ENCODE assay signal across 16 cellular contexts in the genomic region with DNA sequence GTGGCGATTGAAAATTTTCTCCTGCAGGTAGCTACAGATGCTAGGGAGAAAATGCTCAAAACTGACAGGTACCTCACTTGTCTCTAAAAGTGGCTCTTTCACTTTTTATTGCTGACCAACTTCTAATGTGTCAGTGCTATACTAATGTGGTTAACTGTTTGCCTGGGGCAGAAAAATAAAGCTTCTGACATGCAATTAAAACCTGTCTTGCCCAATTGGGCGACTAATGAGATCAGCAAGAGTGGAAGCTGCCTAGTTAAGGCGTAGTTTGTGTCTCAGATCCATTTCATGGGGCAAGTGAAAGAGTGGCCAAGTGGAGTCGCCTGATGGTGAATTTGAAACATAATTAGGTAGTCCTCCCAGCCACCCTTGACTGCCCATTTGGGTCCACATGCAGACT.
DNase-seq lines count a peak whose midpoint lies in the region; ATAC-seq, FAIRE-seq and TF ChIP-seq lines count a peak whose summit lies in the region.
"Had no signal": no experiment of that assay in that cellular context is flagged by ENCODE, and none has a peak within 500 bp of the region (broad histone marks: within the 10 kb centered on the region; RNA-seq: fewer than 3 reads in every experiment).

No MANE protein-coding gene starts in this region.

- in situ Hi-C loops in Caki2 (cut with HindIII; ENCODE audit: low pct_unique_long_range_greater_than_20kb, low sequenced_read_pairs), result no loop called here

- no peaks in the 10 kb centered on the region for H3K27me3 ChIP-seq in bronchial epithelial cell (ENCODE audit: control insufficient read depth, insufficient read depth, low read length)
- H3K27me3 ChIP-seq: BLaER1 had no signal

- no peak overlapping the region for H3K4me3 ChIP-seq in bronchial epithelial cell (ENCODE audit: low read depth, low read length)
- H3K4me3 ChIP-seq: BLaER1 had no signal

- no peak for TF ChIP-seq CTCF in bronchial epithelial cell (IDR thresholded peaks at IDR 0.05; ENCODE audit: insufficient read depth, low read length, severe bottlenecking)

- FAIRE-seq in bronchial epithelial cell (lab: Jason Lieb, UNC), result no peak

- DNase-seq in Caki2 (ENCODE audit: low read depth) (peak; percentile 28), M059J (ENCODE audit: low read depth) (peak; percentile 80), bronchial epithelial cell (ENCODE audit: low read depth) (peak; percentile 48), renal cortical epithelial cell (ENCODE audit: low read depth) (peak; percentile 39), SKM-1 (lab: John Stamatoyannopoulos, UW; ENCODE audit: unreplicated experiment) (no peak)
- DNase-seq: 8988T; Calu3; CD4-positive, alpha-beta memory T cell; DMS79 treated with DMSO at 0.1 percent for 48 hours; GF-D8; GOT3; H7 had no signal

- no peak for ATAC-seq in GM21737 (IDR thresholded peaks at IDR 0.05; ENCODE audit: unreplicated experiment)
- ATAC-seq in HG02840 (IDR thresholded peaks at IDR 0.05; ENCODE audit: low FRiP score, unreplicated experiment), result no peak
- ATAC-seq: HCT116 had no signal

- H3K36me3 ChIP-seq in bronchial epithelial cell (ENCODE audit: control insufficient read depth, insufficient read depth, low read length), result no peaks in the 10 kb centered on the region
- H3K36me3 ChIP-seq: BLaER1 had no signal
